Comparison of ENCODE assay signal across 1 cellular context in genomic region chr22:40323681-40324083, GRCh38.
TF ChIP-seq lines count a peak whose summit lies in the region.

No MANE protein-coding gene starts in this region.

TF ChIP-seq in GM12878, 131 proteins besides CTCF, POLR2A, EP300 and RAD21:
- TF ChIP-seq POLR2AphosphoS5 (IDR thresholded peaks at IDR 0.05; ENCODE audit: low read length) (no peak), ZBTB33 (IDR thresholded peaks at IDR 0.05) (no peak), ZSCAN29 (IDR thresholded peaks at IDR 0.05) (no peak), TARDBP (IDR thresholded peaks at IDR 0.05; ENCODE audit: borderline replicate concordance) (no peak), ZZZ3 (IDR thresholded peaks at IDR 0.05; ENCODE audit: control insufficient read depth, insufficient read length, low read depth) (no peak), TCF7 (IDR thresholded peaks at IDR 0.05; ENCODE audit: borderline replicate concordance) (no peak), HCFC1 (IDR thresholded peaks at IDR 0.05; ENCODE audit: low read length) (no peak), IRF3 (IDR thresholded peaks at IDR 0.05) (no peak), HDGF (IDR thresholded peaks at IDR 0.05) (no peak), ATF7 (IDR thresholded peaks at IDR 0.05; ENCODE audit: low read depth) (no peak), SREBF1 (IDR thresholded peaks at IDR 0.05; ENCODE audit: low read length) (no peak)
- TF ChIP-seq, protein P1, sequence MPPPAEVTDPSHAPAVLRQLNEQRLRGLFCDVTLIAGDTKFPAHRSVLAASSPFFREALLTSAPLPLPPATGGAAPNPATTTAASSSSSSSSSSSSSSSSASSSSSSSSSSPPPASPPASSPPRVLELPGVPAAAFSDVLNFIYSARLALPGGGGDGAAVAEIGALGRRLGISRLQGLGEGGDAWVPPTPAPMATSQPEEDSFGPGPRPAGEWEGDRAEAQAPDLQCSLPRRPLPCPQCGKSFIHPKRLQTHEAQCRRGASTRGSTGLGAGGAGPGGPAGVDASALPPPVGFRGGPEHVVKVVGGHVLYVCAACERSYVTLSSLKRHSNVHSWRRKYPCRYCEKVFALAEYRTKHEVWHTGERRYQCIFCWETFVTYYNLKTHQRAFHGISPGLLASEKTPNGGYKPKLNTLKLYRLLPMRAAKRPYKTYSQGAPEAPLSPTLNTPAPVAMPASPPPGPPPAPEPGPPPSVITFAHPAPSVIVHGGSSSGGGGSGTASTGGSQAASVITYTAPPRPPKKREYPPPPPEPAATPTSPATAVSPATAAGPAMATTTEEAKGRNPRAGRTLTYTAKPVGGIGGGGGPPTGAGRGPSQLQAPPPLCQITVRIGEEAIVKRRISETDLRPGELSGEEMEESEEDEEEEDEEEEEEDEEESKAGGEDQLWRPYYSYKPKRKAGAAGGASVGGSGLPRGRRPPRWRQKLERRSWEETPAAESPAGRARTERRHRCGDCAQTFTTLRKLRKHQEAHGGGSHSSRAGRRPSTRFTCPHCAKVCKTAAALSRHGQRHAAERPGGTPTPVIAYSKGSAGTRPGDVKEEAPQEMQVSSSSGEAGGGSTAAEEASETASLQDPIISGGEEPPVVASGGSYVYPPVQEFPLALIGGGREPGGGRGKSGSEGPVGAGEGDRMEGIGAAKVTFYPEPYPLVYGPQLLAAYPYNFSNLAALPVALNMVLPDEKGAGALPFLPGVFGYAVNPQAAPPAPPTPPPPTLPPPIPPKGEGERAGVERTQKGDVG (CRISPR knock-in tag; IDR thresholded peaks at IDR 0.05) = no peak
